In genomic region chr2:109171444-109172334, GRCh38 we compare ENCODE assay signal across 9 cellular contexts. TPM values are rescaled to one million over a fixed set of nuclear protein-coding genes. Genes with fewer than 3 reads are reported as not detected.
DNase-seq lines count a peak whose midpoint lies in the region; ATAC-seq and TF ChIP-seq lines count a peak whose summit lies in the region.
"Had no signal": no experiment of that assay in that cellular context is flagged by ENCODE, and none has a peak within 500 bp of the region (broad histone marks: within the 10 kb centered on the region; RNA-seq: fewer than 3 reads in every experiment).

No MANE protein-coding gene starts in this region.

- peaks cover 12% of the 10 kb centered on the region for H3K9me3 ChIP-seq in left ventricle myocardium inferior (replicated peaks)

- no peaks in the 10 kb centered on the region for H3K27me3 ChIP-seq in left ventricle myocardium inferior (ENCODE audit: low read depth)

- H3K4me1 Mint-ChIP-seq in natural killer cell treated with Interleukin-12 subunit alpha and Interleukin-12 subunit beta and Interleukin-15 and Interleukin-18, amount 100 ng/mL, for 72 hours (ENCODE audit: low read depth in 2 of 2): peaks cover 3 to 8% of the 10 kb centered on the region in 2 donors

- no peaks in the 10 kb centered on the region for H3K36me3 Mint-ChIP-seq in natural killer cell treated with Interleukin-12 subunit alpha and Interleukin-12 subunit beta and Interleukin-15 and Interleukin-18, amount 100 ng/mL, for 72 hours

- H3K9me3 Mint-ChIP-seq in natural killer cell treated with Interleukin-12 subunit alpha and Interleukin-12 subunit beta and Interleukin-15 and Interleukin-18, amount 100 ng/mL, for 72 hours: no peaks in the 10 kb centered on the region

- intact Hi-C loops in left ventricle myocardium inferior (cut with micrococcal nuclease): no loop called here

- H3K27me3 Mint-ChIP-seq in natural killer cell treated with Interleukin-12 subunit alpha and Interleukin-12 subunit beta and Interleukin-15 and Interleukin-18, amount 100 ng/mL, for 72 hours: peaks cover 19 to 42% of the 10 kb centered on the region in 2 donors

- H3K27ac ChIP-seq in left ventricle myocardium inferior (replicated peaks): peak overlapping the region; percentile 90

- DNase-seq in GOT3 (lab: John Stamatoyannopoulos, UW) (peak; percentile 71), astrocyte of the cerebellum (ENCODE audit: low read depth) (peak; percentile 93), left ventricle myocardium inferior (peak; percentile 42), smooth muscle cell of the brain vasculature (ENCODE audit: low read depth, low spot score) (peak; percentile 96), activated gamma-delta T cell (lab: John Stamatoyannopoulos, UW) (no peak), G401 (ENCODE audit: low spot score) (no peak)
- DNase-seq in natural killer cell treated with Interleukin-12 subunit alpha and Interleukin-12 subunit beta and Interleukin-15 and Interleukin-18, amount 100 ng/mL, for 72 hours (ENCODE audit: low spot score): no peak
- DNase-seq: activated naive CD4-positive, alpha-beta T cell treated with Interleukin-2 at 50 U/mL for 16 hours had no signal

- in situ Hi-C loops in astrocyte of the cerebellum (cut with HindIII; ENCODE audit: low sequenced_read_pairs) (no loop called here), G401 (cut with HindIII; ENCODE audit: low sequenced_read_pairs) (no loop called here)

- H3K4me3 ChIP-seq in astrocyte of the cerebellum (ENCODE audit: low read depth, low read length): no peak overlapping the region
- no peak overlapping the region for H3K4me3 ChIP-seq in left ventricle myocardium inferior

- no peaks in the 10 kb centered on the region for H3K36me3 ChIP-seq in left ventricle myocardium inferior

- H3K4me3 Mint-ChIP-seq in natural killer cell treated with Interleukin-12 subunit alpha and Interleukin-12 subunit beta and Interleukin-15 and Interleukin-18, amount 100 ng/mL, for 72 hours: no peak overlapping the region

- ATAC-seq in natural killer cell treated with Interleukin-12 subunit alpha and Interleukin-12 subunit beta and Interleukin-15 and Interleukin-18, amount 100 ng/mL, for 72 hours: no peak
- ATAC-seq in GM21825 (IDR thresholded peaks at IDR 0.05; ENCODE audit: unreplicated experiment): no peak

- no peak overlapping the region for H3K27ac Mint-ChIP-seq in natural killer cell treated with Interleukin-12 subunit alpha and Interleukin-12 subunit beta and Interleukin-15 and Interleukin-18, amount 100 ng/mL, for 72 hours

- peak; percentile 22 for TF ChIP-seq CTCF in astrocyte of the cerebellum (IDR thresholded peaks at IDR 0.05; ENCODE audit: low read depth, low read length, missing control alignments)
- peak; percentile 44 for TF ChIP-seq CTCF in left ventricle myocardium inferior (IDR thresholded peaks at IDR 0.05; ENCODE audit: borderline replicate concordance)

- peaks cover 60% of the 10 kb centered on the region for H3K4me1 ChIP-seq in left ventricle myocardium inferior

RNA-seq across cellular contexts. Expression of gene SH3RF3, which starts 42.7 kb away (rescaled TPM):
- total RNA-seq in left ventricle myocardium inferior: 7.9 TPM
- total RNA-seq in natural killer cell treated with Interleukin-12 subunit alpha and Interleukin-12 subunit beta and Interleukin-15 and Interleukin-18, amount 100 ng/mL, for 72 hours: under 1 TPM in 1 of 2 donors, not detected in 1; 0.05 TPM
- not detected in 2 replicates for total RNA-seq in G401 (2014; rRNA removed; shearing (Covaris generic))

Comparison
In these comparisons a context has a peak if more than half of its experiments do, and no peak if none do; other contexts are left out.
1. DNase-seq: peak in GOT3 (single experiment), astrocyte of the cerebellum (single experiment), left ventricle myocardium inferior (single experiment) and smooth muscle cell of the brain vasculature (single experiment); none in natural killer cell treated with Interleukin-12 subunit alpha and Interleukin-12 subunit beta and Interleukin-15 and Interleukin-18, amount 100 ng/mL, for 72 hours (single experiment), activated gamma-delta T cell (single experiment) and G401 (single experiment).